ENCODE assay signal across 23 cellular contexts in genomic region chr2:116696223-116696622, GRCh38.
DNase-seq lines count a peak whose midpoint lies in the region; ATAC-seq and TF ChIP-seq lines count a peak whose summit lies in the region.
"Had no signal": no experiment of that assay in that cellular context is flagged by ENCODE, and none has a peak within 500 bp of the region (broad histone marks: within the 10 kb centered on the region; RNA-seq: fewer than 3 reads in every experiment).

No MANE protein-coding gene starts in this region.

- ATAC-seq in GM19395 (IDR thresholded peaks at IDR 0.05; ENCODE audit: unreplicated experiment) (no peak), HG02610 (IDR thresholded peaks at IDR 0.05; ENCODE audit: unreplicated experiment) (no peak)
- ATAC-seq: activated CD8-positive, alpha-beta T cell treated with anti-CD3 and anti-CD28 coated beads for 36 hours; GM23338; HepG2; left lung; natural killer cell treated with Interleukin-12 subunit alpha and Interleukin-12 subunit beta and Interleukin-15 and Interleukin-18, amount 100 ng/mL, for 72 hours; stimulated activated naive CD8-positive, alpha-beta T cell treated with anti-CD3 and anti-CD28 coated beads, Interleukin-15, Interleukin-2, amounts not matched to agents 100 U/mL and 50 U/mL, for 24 hours had no signal

- H3K27me3 Mint-ChIP-seq in chondrocyte (ENCODE audit: low read depth) = peaks cover 9% of the 10 kb centered on the region
- H3K27me3 Mint-ChIP-seq: activated CD8-positive, alpha-beta T cell treated with anti-CD3 and anti-CD28 coated beads for 36 hours; natural killer cell treated with Interleukin-12 subunit alpha and Interleukin-12 subunit beta and Interleukin-15 and Interleukin-18, amount 100 ng/mL, for 72 hours had no signal

- H3K4me3 Mint-ChIP-seq in chondrocyte (ENCODE audit: unreplicated experiment) = no peak overlapping the region
- H3K4me3 Mint-ChIP-seq: activated CD8-positive, alpha-beta T cell treated with anti-CD3 and anti-CD28 coated beads for 36 hours; GM23338; mesothelial cell of epicardium; natural killer cell treated with Interleukin-12 subunit alpha and Interleukin-12 subunit beta and Interleukin-15 and Interleukin-18, amount 100 ng/mL, for 72 hours had no signal

- DNase-seq in DMS53 treated with DMSO at 0.1 percent for 48 hours (lab: John Stamatoyannopoulos, UW; ENCODE audit: unreplicated experiment) (peak; percentile 37), NCI-H1092 treated with DMSO at 0.1 percent for 48 hours (lab: John Stamatoyannopoulos, UW) (peak; percentile 61), NCI-H748 (lab: John Stamatoyannopoulos, UW; ENCODE audit: unreplicated experiment) (peak; percentile 84), chondrocyte (ENCODE audit: low spot score) (no peak), NCI-H187 treated with DMSO at 0.1 percent for 48 hours (lab: John Stamatoyannopoulos, UW) (no peak)
- DNase-seq: activated CD8-positive, alpha-beta T cell treated with anti-CD3 and anti-CD28 coated beads for 36 hours; activated naive CD4-positive, alpha-beta T cell treated with Interleukin-2 at 50 U/mL for 16 hours; activated T-cell treated with anti-CD3 and anti-CD28 coated beads, Interleukin-2, amount 50 U/mL, for 1 hour; amygdala; cerebellar nuclear complex; effector CD4-positive, alpha-beta T cell; EL; left lung; NCI-H2171 treated with DMSO at 0.1 percent for 48 hours; stimulated activated CD4-positive, alpha-beta T cell treated with anti-CD3 and anti-CD28 coated beads, Interleukin-1b, Interleukin-23, amount 100 ng/mL, for 48 hours; stimulated activated naive CD8-positive, alpha-beta T cell treated with anti-CD3 and anti-CD28 coated beads, Interleukin-15, Interleukin-2, amounts not matched to agents 100 U/mL and 50 U/mL, for 24 hours; T-helper 2 cell had no signal

- no peaks in the 10 kb centered on the region for H3K9me3 Mint-ChIP-seq in chondrocyte (ENCODE audit: low read depth)
- H3K9me3 Mint-ChIP-seq: GM23338, mesothelial cell of epicardium had no signal

- no peaks in the 10 kb centered on the region for H3K36me3 Mint-ChIP-seq in chondrocyte (ENCODE audit: low read depth)
- H3K36me3 Mint-ChIP-seq: mesothelial cell of epicardium had no signal

- H3K27ac Mint-ChIP-seq in chondrocyte (ENCODE audit: unreplicated experiment) = no peak overlapping the region
- H3K27ac Mint-ChIP-seq: activated CD8-positive, alpha-beta T cell treated with anti-CD3 and anti-CD28 coated beads for 36 hours; GM23338; mesothelial cell of epicardium; natural killer cell treated with Interleukin-12 subunit alpha and Interleukin-12 subunit beta and Interleukin-15 and Interleukin-18, amount 100 ng/mL, for 72 hours had no signal

- no peaks in the 10 kb centered on the region for H3K4me1 Mint-ChIP-seq in chondrocyte (ENCODE audit: low read depth)
- H3K4me1 Mint-ChIP-seq: GM23338, mesothelial cell of epicardium had no signal

- peak; percentile 43 for TF ChIP-seq CTCF in chondrocyte (IDR thresholded peaks at IDR 0.05)

Comparison
In these comparisons a context has a peak if more than half of its experiments do, and no peak if none do; other contexts are left out.
1. DNase-seq: peak in DMS53 treated with DMSO at 0.1 percent for 48 hours (single experiment), NCI-H1092 treated with DMSO at 0.1 percent for 48 hours (single experiment) and NCI-H748 (single experiment); none in chondrocyte (single experiment) and NCI-H187 treated with DMSO at 0.1 percent for 48 hours (single experiment).